8 cellular contexts compared by ENCODE assay signal in genomic region chr10:47553214-47553859, GRCh38. TPM values are rescaled to one million over a fixed set of nuclear protein-coding genes. Genes with fewer than 3 reads are reported as not detected.
DNase-seq lines count a peak whose midpoint lies in the region; ATAC-seq lines count a peak whose summit lies in the region.
"Not testable (repeated sequence)": the region's sequence is repeated elsewhere in the genome, so short reads cannot be mapped to it uniquely, and the experiment has no call there.

No MANE protein-coding gene starts in this region.

- peak; percentile 73 for DNase-seq in GM04504 (ENCODE audit: low read depth)
- DNase-seq in NAMALWA (ENCODE audit: low spot score): peak; percentile 89
- not testable (repeated sequence) for DNase-seq in SK-N-MC (ENCODE audit: low read depth, low spot score)
- DNase-seq in glomerular visceral epithelial cell (ENCODE audit: extremely low spot score): peak; percentile 89
- peak; percentile 87 for DNase-seq in occipital lobe (lab: John Stamatoyannopoulos, UW)
- peak; percentile 82 for DNase-seq in superior temporal gyrus (ENCODE audit: extremely low spot score)

- H3K27ac Mint-ChIP-seq in activated naive CD4-positive, alpha-beta T cell treated with anti-CD3 and anti-CD28 coated beads, Interleukin-2, amount 50 U/mL, for 24 hours: peak overlapping the region; percentile 99

- ATAC-seq in HG02571 (IDR thresholded peaks at IDR 0.05; ENCODE audit: unreplicated experiment): peak; percentile 92

- H3K9ac ChIP-seq in SK-N-MC (ENCODE audit: insufficient read length): peak overlapping the region; percentile 59

- H3K9me3 ChIP-seq in SK-N-MC (ENCODE audit: low read depth, low read length): not testable (repeated sequence)

- peak overlapping the region; percentile 100 for H3K4me3 Mint-ChIP-seq in activated naive CD4-positive, alpha-beta T cell treated with anti-CD3 and anti-CD28 coated beads, Interleukin-2, amount 50 U/mL, for 24 hours

- not testable (repeated sequence) for H3K27ac ChIP-seq in SK-N-MC

- peak overlapping the region; percentile 74 for H3K4me3 ChIP-seq in SK-N-MC

- H3K36me3 ChIP-seq in SK-N-MC (ENCODE audit: insufficient read depth, low read length): not testable (repeated sequence)

- not testable (repeated sequence) for H3K36me3 Mint-ChIP-seq in activated naive CD4-positive, alpha-beta T cell treated with anti-CD3 and anti-CD28 coated beads, Interleukin-2, amount 50 U/mL, for 24 hours

- not testable (repeated sequence) for H3K9me3 Mint-ChIP-seq in activated naive CD4-positive, alpha-beta T cell treated with anti-CD3 and anti-CD28 coated beads, Interleukin-2, amount 50 U/mL, for 24 hours

- not testable (repeated sequence) for H3K27me3 Mint-ChIP-seq in activated naive CD4-positive, alpha-beta T cell treated with anti-CD3 and anti-CD28 coated beads, Interleukin-2, amount 50 U/mL, for 24 hours

- H3K4me1 Mint-ChIP-seq in activated naive CD4-positive, alpha-beta T cell treated with anti-CD3 and anti-CD28 coated beads, Interleukin-2, amount 50 U/mL, for 24 hours: not testable (repeated sequence)

RNA-seq across cellular contexts. Expression of gene AGAP9, which starts 29.9 kb away (rescaled TPM):
- 2.2 TPM for total RNA-seq in occipital lobe
